In genomic region chr6:34476941-34477340, GRCh38 we compare ENCODE assay signal across 1 cellular context.
TF ChIP-seq lines count a peak whose summit lies in the region.

No MANE protein-coding gene starts in this region.

TF ChIP-seq in IMR-90, 13 proteins besides CTCF, POLR2A, EP300 and RAD21 (continued from another document):
- no peak for TF ChIP-seq MXI1 (IDR thresholded peaks at IDR 0.05; ENCODE audit: borderline replicate concordance, low read depth, low read length)
- TF ChIP-seq MAZ (IDR thresholded peaks at IDR 0.05; ENCODE audit: borderline replicate concordance, low read depth, low read length), result no peak
- TF ChIP-seq RCOR1 (IDR thresholded peaks at IDR 0.05; ENCODE audit: insufficient replicate concordance, low read length), result no peak
- TF ChIP-seq ELK1 (IDR thresholded peaks at IDR 0.05; ENCODE audit: borderline replicate concordance, low read depth, low read length), result no peak
- no peak for TF ChIP-seq MAFK (IDR thresholded peaks at IDR 0.05; ENCODE audit: low read depth, low read length)
